In the genomic region with DNA sequence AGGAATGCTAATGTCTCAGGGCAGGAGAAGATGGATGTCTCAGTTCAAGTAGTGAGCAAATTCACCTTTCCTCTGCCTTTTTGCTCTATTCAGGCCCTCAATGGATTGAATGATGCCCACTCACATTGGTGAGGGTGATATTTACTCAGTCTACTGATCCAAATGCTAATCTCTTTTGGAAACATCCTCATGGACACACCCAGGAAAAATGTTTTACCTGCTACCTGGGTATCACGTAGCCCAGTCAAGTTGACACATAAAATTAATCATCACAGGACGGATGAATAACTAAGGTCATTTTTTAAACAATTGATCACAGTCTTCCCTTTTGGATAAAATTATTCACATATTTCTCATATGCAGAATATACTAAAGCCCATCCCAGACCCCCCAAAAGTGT, we compare ENCODE assay signal across 17 cellular contexts.
"Had no signal": no experiment of that assay in that cellular context is flagged by ENCODE, and none has a peak within 500 bp of the region (broad histone marks: within the 10 kb centered on the region; RNA-seq: fewer than 3 reads in every experiment).

No MANE protein-coding gene starts in this region.

- H3K9ac ChIP-seq: SK-N-SH had no signal

- H3K27ac ChIP-seq: RWPE1 had no signal

- H3K9me3 ChIP-seq: SK-N-SH had no signal

- DNase-seq: KBM-7, MV-4-11, NCI-H1048, NCI-H1105, NCI-H1417, NCI-H1436 treated with DMSO at 0.1 percent for 48 hours, NCI-H1694, NCI-H1930, NCI-H2081, NCI-H2107, NCI-H2227 treated with DMSO at 0.1 percent for 48 hours, NCI-H524, NCI-H526 treated with DMSO at 0.1 percent for 48 hours, NCI-H748 treated with DMSO at 0.1 percent for 48 hours, SHP77, SK-N-SH had no signal
